In the genomic region with DNA sequence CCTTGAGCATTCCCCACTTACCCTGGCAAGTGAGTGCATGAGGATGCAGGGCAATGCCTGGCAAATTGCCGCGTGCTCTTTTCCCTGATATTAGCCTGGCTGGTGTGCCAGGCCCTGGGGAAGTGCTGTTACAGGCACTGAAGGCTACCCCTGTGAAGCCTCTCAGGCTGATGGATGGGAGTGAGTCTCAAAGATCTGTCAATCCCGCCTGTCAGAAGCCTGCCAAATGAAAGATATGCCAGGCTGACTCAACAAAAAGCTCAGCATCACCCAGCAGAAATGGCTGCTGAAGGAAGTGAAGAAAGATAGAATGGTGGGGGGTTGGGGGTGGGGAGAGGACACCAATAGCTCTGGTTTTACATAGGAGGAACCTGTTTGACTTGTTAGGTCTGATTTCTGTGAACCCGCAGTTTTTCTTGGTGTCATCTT, we compare ENCODE assay signal across 30 cellular contexts.
DNase-seq lines count a peak whose midpoint lies in the region; ATAC-seq and TF ChIP-seq lines count a peak whose summit lies in the region.
"Had no signal": no experiment of that assay in that cellular context is flagged by ENCODE, and none has a peak within 500 bp of the region (broad histone marks: within the 10 kb centered on the region; RNA-seq: fewer than 3 reads in every experiment).

No MANE protein-coding gene starts in this region.

- no peak overlapping the region for H3K4me3 Mint-ChIP-seq in endothelial cell (ENCODE audit: unreplicated experiment)
- H3K4me3 Mint-ChIP-seq in activated CD4-positive, alpha-beta T cell treated with anti-CD3 and anti-CD28 coated beads for 36 hours = no peak overlapping the region
- H3K4me3 Mint-ChIP-seq: nephron; stimulated activated naive B cell treated with anti-CD40 and anti-IgM and Interleukin-4, amounts not matched to agents 10 μg/mL and 1 μg/mL and 100 μg/mL, for 72 hours had no signal

- intact Hi-C loops in left ventricle myocardium superior (cut with micrococcal nuclease) = no loop called here
- intact Hi-C loops in testis (cut with DNase I; ENCODE audit: low total_unique reads) = no loop called here
- intact Hi-C loops in activated CD4-positive, alpha-beta T cell treated with anti-CD3 and anti-CD28 coated beads for 36 hours (cut with DNase I, micrococcal nuclease) = no loop called here

- no peaks in the 10 kb centered on the region for H3K27me3 Mint-ChIP-seq in endothelial cell (ENCODE audit: unreplicated experiment)
- peaks cover 12% of the 10 kb centered on the region for H3K27me3 Mint-ChIP-seq in activated CD4-positive, alpha-beta T cell treated with anti-CD3 and anti-CD28 coated beads for 36 hours

- no peak for TF ChIP-seq POLR2A in testis (IDR thresholded peaks at IDR 0.05)

- WGBS in testis, 2 donors = 64 to 78% methylated on average over 4 of the region's 4 CpGs

- H3K9me3 Mint-ChIP-seq in endothelial cell (ENCODE audit: unreplicated experiment) = no peaks in the 10 kb centered on the region
- H3K9me3 Mint-ChIP-seq in activated CD4-positive, alpha-beta T cell treated with anti-CD3 and anti-CD28 coated beads for 36 hours (ENCODE audit: low read depth) = peaks cover 13% of the 10 kb centered on the region

- H3K27me3 ChIP-seq in testis = no peaks in the 10 kb centered on the region
- H3K27me3 ChIP-seq: cardiac muscle cell, esophagus muscularis mucosa, sigmoid colon, SJSA1 had no signal

- no peaks in the 10 kb centered on the region for H3K36me3 ChIP-seq in testis (ENCODE audit: low read depth, missing control alignments)
- H3K36me3 ChIP-seq: cardiac muscle cell, esophagus muscularis mucosa, lower lobe of right lung, sigmoid colon, SJSA1 had no signal

- H3K4me1 ChIP-seq in testis = peaks cover 14% of the 10 kb centered on the region
- H3K4me1 ChIP-seq: lower lobe of right lung, SJSA1 had no signal

- CTCF ChIA-PET in RWPE1 (lab: Yijun Ruan, JAX) = interaction anchor here (0.5 to 0.6 kb wide), 2 partner anchors 31 to 54 kb away, joined by 3 to 4 read pairs; no protein-coding TSS in a partner anchor
- CTCF ChIA-PET in activated CD4-positive, alpha-beta T cell treated with anti-CD3 and anti-CD28 coated beads for 36 hours (lab: Charles Lee) = interaction anchor here (0.7 kb wide), 1 partner anchor 896 kb away, joined by 7 read pairs; no protein-coding TSS in a partner anchor

- H3K9me3 ChIP-seq in testis = no peaks in the 10 kb centered on the region

- H3K4me3 ChIP-seq in testis = no peak overlapping the region
- H3K4me3 ChIP-seq: cardiac muscle cell, coronary artery, esophagus muscularis mucosa, lower lobe of right lung, mucosa of descending colon, sigmoid colon, SJSA1 had no signal

- H3K4me1 Mint-ChIP-seq in endothelial cell (ENCODE audit: unreplicated experiment) = no peaks in the 10 kb centered on the region
- no peaks in the 10 kb centered on the region for H3K4me1 Mint-ChIP-seq in activated CD4-positive, alpha-beta T cell treated with anti-CD3 and anti-CD28 coated beads for 36 hours
- H3K4me1 Mint-ChIP-seq: stimulated activated naive B cell treated with anti-CD40 and anti-IgM and Interleukin-4, amounts not matched to agents 10 μg/mL and 1 μg/mL and 100 μg/mL, for 72 hours had no signal

- H3K27ac ChIP-seq in RWPE1 (no peak overlapping the region), testis (no peak overlapping the region)
- H3K27ac ChIP-seq: 22Rv1, cardiac muscle cell, coronary artery, esophagus muscularis mucosa, lower lobe of right lung, sigmoid colon, SJSA1 had no signal

- DNase-seq in DMS53 (lab: John Stamatoyannopoulos, UW) (peak; percentile 45), DMS53 treated with DMSO at 0.1 percent for 48 hours (lab: John Stamatoyannopoulos, UW; ENCODE audit: unreplicated experiment) (no peak), RWPE1 (ENCODE audit: low spot score) (peak; percentile 29), left ventricle myocardium superior (peak; percentile 86), testis (peak; percentile 71), NCI-H1105 treated with DMSO at 0.1 percent for 48 hours (lab: John Stamatoyannopoulos, UW) (no peak), endothelial cell (ENCODE audit: low spot score) (no peak)
- no peak for DNase-seq in activated CD4-positive, alpha-beta T cell treated with anti-CD3 and anti-CD28 coated beads for 36 hours
- DNase-seq: activated CD4-positive, alpha-beta T cell treated with anti-CD3 and anti-CD28 coated beads, Interleukin-2, amount 50 U/mL, for 48 hours; activated CD4-positive, CD25-positive, alpha-beta regulatory T cell; activated CD8-positive, alpha-beta memory T cell treated with anti-CD3 and anti-CD28 coated beads, Interleukin-2, amount 50 U/mL, for 48 hours; Calu3; effector memory CD4-positive, alpha-beta T cell; foreskin melanocyte; HCEC 1CT; hypothalamus; lower lobe of right lung; mucosa of descending colon; NCI-H1092 treated with DMSO at 0.1 percent for 48 hours; NCI-H2081; posterior cingulate gyrus; sigmoid colon; stimulated activated naive B cell treated with anti-CD40 and anti-IgM and Interleukin-4, amounts not matched to agents 10 μg/mL and 1 μg/mL and 100 μg/mL, for 72 hours had no signal

- peaks cover 4% of the 10 kb centered on the region for H3K36me3 Mint-ChIP-seq in endothelial cell (ENCODE audit: low read depth, unreplicated experiment)
- no peaks in the 10 kb centered on the region for H3K36me3 Mint-ChIP-seq in activated CD4-positive, alpha-beta T cell treated with anti-CD3 and anti-CD28 coated beads for 36 hours (ENCODE audit: low read depth)
- H3K36me3 Mint-ChIP-seq: stimulated activated naive B cell treated with anti-CD40 and anti-IgM and Interleukin-4, amounts not matched to agents 10 μg/mL and 1 μg/mL and 100 μg/mL, for 72 hours had no signal

- POLR2A ChIA-PET in RWPE1 (lab: Yijun Ruan, JAX; ENCODE audit: low non-redundant PET) = no interaction called here
- POLR2A ChIA-PET in activated CD4-positive, alpha-beta T cell treated with anti-CD3 and anti-CD28 coated beads for 36 hours (lab: Charles Lee) = no interaction called here

- H3K27ac Mint-ChIP-seq in endothelial cell (ENCODE audit: unreplicated experiment) = no peak overlapping the region
- H3K27ac Mint-ChIP-seq in activated CD4-positive, alpha-beta T cell treated with anti-CD3 and anti-CD28 coated beads for 36 hours = no peak overlapping the region
- H3K27ac Mint-ChIP-seq: activated naive CD4-positive, alpha-beta T cell treated with anti-CD3 and anti-CD28 coated beads, Interleukin-2, amount 50 U/mL, for 72 hours; nephron; stimulated activated naive B cell treated with anti-CD40 and anti-IgM and Interleukin-4, amounts not matched to agents 10 μg/mL and 1 μg/mL and 100 μg/mL, for 72 hours had no signal

- TF ChIP-seq CTCF in RWPE1 (conservative IDR thresholded peaks at IDR 0.05; ENCODE audit: low read depth) (no peak), testis (IDR thresholded peaks at IDR 0.05) (no peak), endothelial cell (IDR thresholded peaks at IDR 0.05; ENCODE audit: unreplicated experiment) (no peak)

- ATAC-seq in left ventricle myocardium superior = peak; percentile 96
- no peak for ATAC-seq in activated CD4-positive, alpha-beta T cell treated with anti-CD3 and anti-CD28 coated beads for 36 hours
- ATAC-seq: activated naive CD4-positive, alpha-beta T cell treated with anti-CD3 and anti-CD28 coated beads, Interleukin-2, amount 50 U/mL, for 72 hours; lower lobe of right lung; mucosa of descending colon; stimulated activated naive B cell treated with anti-CD40 and anti-IgM and Interleukin-4, amounts not matched to agents 10 μg/mL and 1 μg/mL and 100 μg/mL, for 72 hours had no signal

Comparison
In these comparisons a context has a peak if more than half of its experiments do, and no peak if none do; other contexts are left out.
1. DNase-seq: peak in DMS53 (single experiment), RWPE1 (single experiment), left ventricle myocardium superior (single experiment) and testis (single experiment); none in DMS53 treated with DMSO at 0.1 percent for 48 hours (single experiment), NCI-H1105 treated with DMSO at 0.1 percent for 48 hours (single experiment), endothelial cell (single experiment) and activated CD4-positive, alpha-beta T cell treated with anti-CD3 and anti-CD28 coated beads for 36 hours (single experiment).